In the genomic region with DNA sequence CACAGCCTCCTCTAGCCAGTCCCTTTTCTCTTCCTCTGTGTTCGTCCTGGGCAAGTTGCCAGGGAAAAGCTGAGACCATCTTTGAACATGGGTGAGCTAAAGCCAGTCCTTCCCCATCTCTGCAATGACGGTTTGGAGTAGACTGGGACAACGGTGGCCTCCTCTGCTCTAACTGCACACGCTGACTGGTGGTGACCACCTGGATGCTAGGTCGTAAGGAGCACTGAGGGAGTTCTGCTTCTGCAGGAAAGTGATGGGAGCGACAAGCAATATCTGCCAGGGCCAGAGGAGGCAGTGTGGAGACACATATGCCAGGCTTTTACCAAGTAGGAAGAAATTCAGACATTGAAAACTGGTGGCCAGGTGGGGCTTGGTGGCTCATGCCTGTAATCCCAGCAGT, we compare ENCODE assay signal across 8 cellular contexts.
DNase-seq lines count a peak whose midpoint lies in the region; ATAC-seq, FAIRE-seq and TF ChIP-seq lines count a peak whose summit lies in the region.

No MANE protein-coding gene starts in this region.

- no peak overlapping the region for H3K27ac ChIP-seq in KMS-11

- H3K9ac ChIP-seq in KMS-11, result no peak overlapping the region

- peaks cover 6% of the 10 kb centered on the region for H3K4me1 ChIP-seq in KMS-11 (ENCODE audit: low read depth, poor library complexity, severe bottlenecking)

- no peaks in the 10 kb centered on the region for H3K36me3 Mint-ChIP-seq in activated naive CD4-positive, alpha-beta T cell treated with anti-CD3 and anti-CD28 coated beads for 36 hours (ENCODE audit: low read depth)
- H3K36me3 Mint-ChIP-seq in WTC11, result no peaks in the 10 kb centered on the region

- peaks cover 6% of the 10 kb centered on the region for H3K4me1 Mint-ChIP-seq in activated naive CD4-positive, alpha-beta T cell treated with anti-CD3 and anti-CD28 coated beads for 36 hours (ENCODE audit: low read depth)
- peaks cover 16% of the 10 kb centered on the region for H3K4me1 Mint-ChIP-seq in WTC11

- intact Hi-C loops in activated naive CD4-positive, alpha-beta T cell treated with anti-CD3 and anti-CD28 coated beads for 36 hours (cut with micrococcal nuclease), result loop anchor here (1.0 kb wide), 1 partner anchor 144 kb away; no protein-coding TSS in a partner anchor

- H2AFZ ChIP-seq in KMS-11 (ENCODE audit: low read depth), result no peak overlapping the region

- H4K20me1 ChIP-seq in KMS-11 (ENCODE audit: insufficient read depth), result no peaks in the 10 kb centered on the region

- CTCF ChIA-PET in activated naive CD4-positive, alpha-beta T cell treated with anti-CD3 and anti-CD28 coated beads for 36 hours (lab: Charles Lee), result interaction anchor here (0.9 kb wide), 1 partner anchor 58 kb away, joined by 3 read pairs; no protein-coding TSS in a partner anchor
- CTCF ChIA-PET in WTC11 (lab: Charles Lee), result interaction anchor here (1.2 to 1.8 kb wide), 2 partner anchors 36 to 78 kb away, joined by 3 to 7 read pairs; no protein-coding TSS in a partner anchor

- H3K27ac Mint-ChIP-seq in activated naive CD4-positive, alpha-beta T cell treated with anti-CD3 and anti-CD28 coated beads for 36 hours, result no peak overlapping the region
- H3K27ac Mint-ChIP-seq in WTC11, result no peak overlapping the region

- no peaks in the 10 kb centered on the region for H3K9me3 Mint-ChIP-seq in activated naive CD4-positive, alpha-beta T cell treated with anti-CD3 and anti-CD28 coated beads for 36 hours
- H3K9me3 Mint-ChIP-seq in WTC11, result no peaks in the 10 kb centered on the region

- no peaks in the 10 kb centered on the region for H3K79me2 ChIP-seq in KMS-11 (ENCODE audit: insufficient read depth, low read depth)

- peak; percentile 46 for DNase-seq in activated naive CD4-positive, alpha-beta T cell treated with anti-CD3 and anti-CD28 coated beads for 36 hours
- no peak for DNase-seq in activated naive CD4-positive, alpha-beta T cell (lab: John Stamatoyannopoulos, UW)
- peak; percentile 80 for DNase-seq in WTC11 (ENCODE audit: low spot score)
- peak; percentile 48 to 69 for DNase-seq in frontal cortex (ENCODE audit: low spot score in 2 of 2)
- DNase-seq in pulmonary artery endothelial cell (ENCODE audit: low read depth, low spot score), result peak; percentile 8
- DNase-seq in effector CD4-positive, alpha-beta T cell, result no peak

- ATAC-seq in WTC11 (peak; percentile 94), GM19328 (IDR thresholded peaks at IDR 0.05; ENCODE audit: unreplicated experiment) (no peak)

- no peak overlapping the region for H3K4me3 Mint-ChIP-seq in activated naive CD4-positive, alpha-beta T cell treated with anti-CD3 and anti-CD28 coated beads for 36 hours
- H3K4me3 Mint-ChIP-seq in WTC11, result no peak overlapping the region

- H3K4me3 ChIP-seq in KMS-11 (IDR thresholded peaks at IDR 0.05; ENCODE audit: insufficient read depth, low read depth, low read length), result no peak overlapping the region

- no peaks in the 10 kb centered on the region for H3K36me3 ChIP-seq in KMS-11 (ENCODE audit: insufficient read depth)

- TF ChIP-seq CTCF in KMS-11 (conservative IDR thresholded peaks at IDR 0.05; ENCODE audit: low read depth, low read length) (peak; percentile 54), WTC11 (IDR thresholded peaks at IDR 0.05) (peak; percentile 48)

- POLR2A ChIA-PET in WTC11 (lab: Charles Lee), result no interaction called here

- H3K27me3 ChIP-seq in KMS-11 (ENCODE audit: insufficient read depth, low read depth), result no peaks in the 10 kb centered on the region

- no peak for FAIRE-seq in frontal cortex (lab: Jason Lieb, UNC)

- H3K27me3 Mint-ChIP-seq in activated naive CD4-positive, alpha-beta T cell treated with anti-CD3 and anti-CD28 coated beads for 36 hours (ENCODE audit: low read depth), result no peaks in the 10 kb centered on the region
- H3K27me3 Mint-ChIP-seq in WTC11 (ENCODE audit: low read depth), result no peaks in the 10 kb centered on the region

- H3K4me2 ChIP-seq in KMS-11, result no peak overlapping the region

TF ChIP-seq in WTC11, 78 proteins besides CTCF, POLR2A, EP300 and RAD21 (continues in another document):
- TF ChIP-seq IRF2 (CRISPR knock-in tag; IDR thresholded peaks at IDR 0.05; ENCODE audit: borderline replicate concordance, low read depth) (no peak), SMAD4 (CRISPR knock-in tag; IDR thresholded peaks at IDR 0.05) (no peak), FOXJ3 (CRISPR knock-in tag; IDR thresholded peaks at IDR 0.05; ENCODE audit: borderline replicate concordance) (no peak), RELA (CRISPR knock-in tag; IDR thresholded peaks at IDR 0.05; ENCODE audit: borderline replicate concordance) (no peak), JUN (CRISPR knock-in tag; IDR thresholded peaks at IDR 0.05) (no peak), ZNF416 (CRISPR knock-in tag; IDR thresholded peaks at IDR 0.05) (no peak), ZNF423 (CRISPR knock-in tag; IDR thresholded peaks at IDR 0.05) (no peak)
- TF ChIP-seq, protein P1, sequence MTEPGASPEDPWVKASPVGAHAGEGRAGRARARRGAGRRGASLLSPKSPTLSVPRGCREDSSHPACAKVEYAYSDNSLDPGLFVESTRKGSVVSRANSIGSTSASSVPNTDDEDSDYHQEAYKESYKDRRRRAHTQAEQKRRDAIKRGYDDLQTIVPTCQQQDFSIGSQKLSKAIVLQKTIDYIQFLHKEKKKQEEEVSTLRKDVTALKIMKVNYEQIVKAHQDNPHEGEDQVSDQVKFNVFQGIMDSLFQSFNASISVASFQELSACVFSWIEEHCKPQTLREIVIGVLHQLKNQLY (CRISPR knock-in tag; IDR thresholded peaks at IDR 0.05), result no peak
- TF ChIP-seq, protein P2, sequence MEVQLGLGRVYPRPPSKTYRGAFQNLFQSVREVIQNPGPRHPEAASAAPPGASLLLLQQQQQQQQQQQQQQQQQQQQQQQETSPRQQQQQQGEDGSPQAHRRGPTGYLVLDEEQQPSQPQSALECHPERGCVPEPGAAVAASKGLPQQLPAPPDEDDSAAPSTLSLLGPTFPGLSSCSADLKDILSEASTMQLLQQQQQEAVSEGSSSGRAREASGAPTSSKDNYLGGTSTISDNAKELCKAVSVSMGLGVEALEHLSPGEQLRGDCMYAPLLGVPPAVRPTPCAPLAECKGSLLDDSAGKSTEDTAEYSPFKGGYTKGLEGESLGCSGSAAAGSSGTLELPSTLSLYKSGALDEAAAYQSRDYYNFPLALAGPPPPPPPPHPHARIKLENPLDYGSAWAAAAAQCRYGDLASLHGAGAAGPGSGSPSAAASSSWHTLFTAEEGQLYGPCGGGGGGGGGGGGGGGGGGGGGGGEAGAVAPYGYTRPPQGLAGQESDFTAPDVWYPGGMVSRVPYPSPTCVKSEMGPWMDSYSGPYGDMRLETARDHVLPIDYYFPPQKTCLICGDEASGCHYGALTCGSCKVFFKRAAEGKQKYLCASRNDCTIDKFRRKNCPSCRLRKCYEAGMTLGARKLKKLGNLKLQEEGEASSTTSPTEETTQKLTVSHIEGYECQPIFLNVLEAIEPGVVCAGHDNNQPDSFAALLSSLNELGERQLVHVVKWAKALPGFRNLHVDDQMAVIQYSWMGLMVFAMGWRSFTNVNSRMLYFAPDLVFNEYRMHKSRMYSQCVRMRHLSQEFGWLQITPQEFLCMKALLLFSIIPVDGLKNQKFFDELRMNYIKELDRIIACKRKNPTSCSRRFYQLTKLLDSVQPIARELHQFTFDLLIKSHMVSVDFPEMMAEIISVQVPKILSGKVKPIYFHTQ (CRISPR knock-in tag; IDR thresholded peaks at IDR 0.05), result no peak
- TF ChIP-seq, protein P3, sequence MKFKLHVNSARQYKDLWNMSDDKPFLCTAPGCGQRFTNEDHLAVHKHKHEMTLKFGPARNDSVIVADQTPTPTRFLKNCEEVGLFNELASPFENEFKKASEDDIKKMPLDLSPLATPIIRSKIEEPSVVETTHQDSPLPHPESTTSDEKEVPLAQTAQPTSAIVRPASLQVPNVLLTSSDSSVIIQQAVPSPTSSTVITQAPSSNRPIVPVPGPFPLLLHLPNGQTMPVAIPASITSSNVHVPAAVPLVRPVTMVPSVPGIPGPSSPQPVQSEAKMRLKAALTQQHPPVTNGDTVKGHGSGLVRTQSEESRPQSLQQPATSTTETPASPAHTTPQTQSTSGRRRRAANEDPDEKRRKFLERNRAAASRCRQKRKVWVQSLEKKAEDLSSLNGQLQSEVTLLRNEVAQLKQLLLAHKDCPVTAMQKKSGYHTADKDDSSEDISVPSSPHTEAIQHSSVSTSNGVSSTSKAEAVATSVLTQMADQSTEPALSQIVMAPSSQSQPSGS (CRISPR knock-in tag; IDR thresholded peaks at IDR 0.05; ENCODE audit: borderline replicate concordance, low read depth), result no peak
- TF ChIP-seq, protein P4, sequence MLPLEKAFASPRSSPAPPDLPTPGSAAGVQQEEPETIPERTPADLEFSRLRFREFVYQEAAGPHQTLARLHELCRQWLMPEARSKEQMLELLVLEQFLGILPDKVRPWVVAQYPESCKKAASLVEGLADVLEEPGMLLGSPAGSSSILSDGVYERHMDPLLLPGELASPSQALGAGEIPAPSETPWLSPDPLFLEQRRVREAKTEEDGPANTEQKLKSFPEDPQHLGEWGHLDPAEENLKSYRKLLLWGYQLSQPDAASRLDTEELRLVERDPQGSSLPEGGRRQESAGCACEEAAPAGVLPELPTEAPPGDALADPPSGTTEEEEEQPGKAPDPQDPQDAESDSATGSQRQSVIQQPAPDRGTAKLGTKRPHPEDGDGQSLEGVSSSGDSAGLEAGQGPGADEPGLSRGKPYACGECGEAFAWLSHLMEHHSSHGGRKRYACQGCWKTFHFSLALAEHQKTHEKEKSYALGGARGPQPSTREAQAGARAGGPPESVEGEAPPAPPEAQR (CRISPR knock-in tag; IDR thresholded peaks at IDR 0.05), result no peak
- TF ChIP-seq, protein P5, sequence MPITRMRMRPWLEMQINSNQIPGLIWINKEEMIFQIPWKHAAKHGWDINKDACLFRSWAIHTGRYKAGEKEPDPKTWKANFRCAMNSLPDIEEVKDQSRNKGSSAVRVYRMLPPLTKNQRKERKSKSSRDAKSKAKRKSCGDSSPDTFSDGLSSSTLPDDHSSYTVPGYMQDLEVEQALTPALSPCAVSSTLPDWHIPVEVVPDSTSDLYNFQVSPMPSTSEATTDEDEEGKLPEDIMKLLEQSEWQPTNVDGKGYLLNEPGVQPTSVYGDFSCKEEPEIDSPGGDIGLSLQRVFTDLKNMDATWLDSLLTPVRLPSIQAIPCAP (CRISPR knock-in tag; IDR thresholded peaks at IDR 0.05), result no peak

Comparison
In these comparisons a context has a peak if more than half of its experiments do, and no peak if none do; other contexts are left out.
1. DNase-seq: peak in activated naive CD4-positive, alpha-beta T cell treated with anti-CD3 and anti-CD28 coated beads for 36 hours (single experiment), WTC11 (single experiment), frontal cortex (2 of 2) and pulmonary artery endothelial cell (single experiment); none in activated naive CD4-positive, alpha-beta T cell (0 of 4) and effector CD4-positive, alpha-beta T cell (single experiment).